In the genomic region with DNA sequence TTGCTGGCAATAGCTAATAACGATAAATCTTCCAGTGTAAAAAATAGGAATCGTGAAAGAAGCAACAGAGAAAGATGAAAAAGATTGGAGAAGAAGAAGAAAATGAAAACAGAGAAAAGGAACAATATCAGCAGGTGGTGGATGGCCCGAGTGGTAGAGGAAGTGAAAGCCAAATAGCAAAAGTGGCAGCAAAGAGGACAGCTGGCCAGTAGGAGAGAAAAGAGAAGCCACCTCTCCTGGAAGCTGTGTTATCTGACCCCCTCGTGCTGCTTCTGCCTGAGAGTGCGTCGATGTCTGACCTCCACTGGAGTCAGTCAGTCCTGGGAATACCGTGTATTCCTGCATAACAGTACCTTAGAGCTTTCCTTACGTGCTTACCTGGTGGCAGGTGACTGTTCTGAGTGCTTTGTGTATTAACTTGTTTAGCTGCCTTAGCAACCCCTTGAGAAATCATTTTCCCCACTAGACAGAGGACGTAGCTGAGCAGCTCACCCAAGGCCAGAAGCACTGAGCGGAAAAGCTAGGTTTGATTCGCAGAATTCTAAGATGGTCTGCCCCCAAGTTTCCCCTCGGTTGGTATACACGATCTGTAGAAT, we compare ENCODE assay signal across 15 cellular contexts.
DNase-seq lines count a peak whose midpoint lies in the region; ATAC-seq, FAIRE-seq and TF ChIP-seq lines count a peak whose summit lies in the region.
"Had no signal": no experiment of that assay in that cellular context is flagged by ENCODE, and none has a peak within 500 bp of the region (broad histone marks: within the 10 kb centered on the region; RNA-seq: fewer than 3 reads in every experiment).

No MANE protein-coding gene starts in this region.

- TF ChIP-seq CTCF in glutamatergic neuron (IDR thresholded peaks at IDR 0.05; ENCODE audit: partially characterized antibody, unreplicated experiment), result no peak

- H3K9me3 Mint-ChIP-seq in glutamatergic neuron (ENCODE audit: unreplicated experiment), result peaks cover 3% of the 10 kb centered on the region
- no peaks in the 10 kb centered on the region for H3K9me3 Mint-ChIP-seq in T-cell
- H3K9me3 Mint-ChIP-seq: activated naive CD8-positive, alpha-beta T cell treated with anti-CD3 and anti-CD28 coated beads, Interleukin-2, amount 10 ng/mL, durations not matched to agents 7 days and 5 days; neural crest cell had no signal

- H3K27me3 Mint-ChIP-seq in glutamatergic neuron (ENCODE audit: unreplicated experiment), result peaks cover 2% of the 10 kb centered on the region
- H3K27me3 Mint-ChIP-seq in T-cell, result peaks cover 0 to 4% of the 10 kb centered on the region in 2 donors
- H3K27me3 Mint-ChIP-seq: CD4-positive, CD25-positive, alpha-beta regulatory T cell had no signal

- FAIRE-seq in urothelium cell line (lab: Jason Lieb, UNC), result no peak

- H3K4me3 Mint-ChIP-seq in glutamatergic neuron (ENCODE audit: unreplicated experiment) (peak overlapping the region; percentile 8), T-cell (no peak overlapping the region)
- H3K4me3 Mint-ChIP-seq: activated naive CD8-positive, alpha-beta T cell treated with anti-CD3 and anti-CD28 coated beads, Interleukin-2, amount 10 ng/mL, durations not matched to agents 7 days and 5 days; CD4-positive, CD25-positive, alpha-beta regulatory T cell; neural crest cell had no signal

- H3K4me1 Mint-ChIP-seq in glutamatergic neuron (ENCODE audit: low read depth, unreplicated experiment) (peaks cover 43% of the 10 kb centered on the region), T-cell (peaks cover 14 to 16% (median 14%) of the 10 kb centered on the region in 3 donors)
- H3K4me1 Mint-ChIP-seq: CD4-positive, CD25-positive, alpha-beta regulatory T cell; neural crest cell had no signal

- DNase-seq in DMS153 treated with DMSO at 0.1 percent for 48 hours (lab: John Stamatoyannopoulos, UW; ENCODE audit: unreplicated experiment) (peak; percentile 81), NCI-H82 (lab: John Stamatoyannopoulos, UW) (peak; percentile 49), glutamatergic neuron (no peak), urothelium cell line (ENCODE audit: low spot score) (no peak), T-cell (no peak), HCEC 1CT (no peak), KG1 (lab: John Stamatoyannopoulos, UW) (no peak)
- DNase-seq: activated CD4-positive, alpha-beta T cell treated with anti-CD3 and anti-CD28 coated beads for 4 hours; activated naive CD8-positive, alpha-beta T cell treated with anti-CD3 and anti-CD28 coated beads, Interleukin-2, amount 10 ng/mL, durations not matched to agents 7 days and 5 days; CD4-positive, CD25-positive, alpha-beta regulatory T cell; effector CD8-positive, alpha-beta T cell; stimulated activated CD4-positive, alpha-beta T cell treated with anti-CD3 and anti-CD28 coated beads, Interleukin-1b, Interleukin-23, amount 100 ng/mL, for 48 hours; tibial artery had no signal

- CTCF ChIA-PET in T-cell (lab: Charles Lee), result interaction anchor here in 1 of 2 donors (0.6 kb wide), 1 partner anchor 1681 kb away, joined by 5 read pairs; no protein-coding TSS in a partner anchor

- H3K36me3 Mint-ChIP-seq in glutamatergic neuron (ENCODE audit: unreplicated experiment) (no peaks in the 10 kb centered on the region), T-cell (no peaks in the 10 kb centered on the region)
- H3K36me3 Mint-ChIP-seq: activated naive CD8-positive, alpha-beta T cell treated with anti-CD3 and anti-CD28 coated beads, Interleukin-2, amount 10 ng/mL, durations not matched to agents 7 days and 5 days; CD4-positive, CD25-positive, alpha-beta regulatory T cell had no signal

- H3K27ac Mint-ChIP-seq in glutamatergic neuron (ENCODE audit: unreplicated experiment) (peak overlapping the region; percentile 79), T-cell (no peak overlapping the region)
- H3K27ac Mint-ChIP-seq: activated naive CD8-positive, alpha-beta T cell treated with anti-CD3 and anti-CD28 coated beads, Interleukin-2, amount 10 ng/mL, durations not matched to agents 7 days and 5 days; CD4-positive, CD25-positive, alpha-beta regulatory T cell had no signal

- POLR2A ChIA-PET in T-cell (lab: Charles Lee), result no interaction called here

- ATAC-seq in HG03354 (IDR thresholded peaks at IDR 0.05; ENCODE audit: poor library complexity, severe bottlenecking, unreplicated experiment) (peak; percentile 59), T-cell (replicated peaks in 1 of 4) (no peak)

Comparison
In these comparisons a context has a peak if more than half of its experiments do, and no peak if none do; other contexts are left out.
1. DNase-seq: peak in DMS153 treated with DMSO at 0.1 percent for 48 hours (single experiment) and NCI-H82 (single experiment); none in glutamatergic neuron (single experiment), urothelium cell line (single experiment), T-cell (0 of 34), HCEC 1CT (single experiment) and KG1 (single experiment).